23 cellular contexts compared by ENCODE assay signal in genomic region chr16:85631230-85631629, GRCh38. TPM values are rescaled to one million over a fixed set of nuclear protein-coding genes. Genes with fewer than 3 reads are reported as not detected.
DNase-seq lines count a peak whose midpoint lies in the region; ATAC-seq, FAIRE-seq and TF ChIP-seq lines count a peak whose summit lies in the region.
"Had no signal": no experiment of that assay in that cellular context is flagged by ENCODE, and none has a peak within 500 bp of the region (broad histone marks: within the 10 kb centered on the region; RNA-seq: fewer than 3 reads in every experiment).

No MANE protein-coding gene starts in this region.

- H3K9ac ChIP-seq in HepG2 (ENCODE audit: insufficient read depth, low read depth, low read length) (no peak overlapping the region), neuronal stem cell (ENCODE audit: low read depth, low read length, poor library complexity) (peak overlapping the region; percentile 34), SK-N-SH (no peak overlapping the region)

- CTCF ChIA-PET in HepG2 (lab: Yijun Ruan, JAX; ENCODE audit: low intra/inter-chr PET ratio, low total read pairs) (no interaction called here), RWPE1 (lab: Yijun Ruan, JAX) (no interaction called here), SK-N-SH (lab: Yijun Ruan, JAX) (interaction anchor here (0.9 to 10.3 kb wide), 2 partner anchors 16 to 378 kb away, joined by 3 to 106 read pairs; partner anchors contain the start of gene GSE1)

- H4K20me1 ChIP-seq in HepG2 (ENCODE audit: insufficient read depth, low read length) (peaks cover 95% of the 10 kb centered on the region; the same call in 1 of the 2 replicates), SK-N-SH (ENCODE audit: insufficient read depth) (peaks cover 99% of the 10 kb centered on the region)

- H2BK15ac ChIP-seq in neuronal stem cell (ENCODE audit: low read length) = peak overlapping the region; percentile 88

- H4K8ac ChIP-seq in neuronal stem cell (ENCODE audit: low read depth, low read length) = no peak overlapping the region

- H2BK5ac ChIP-seq in neuronal stem cell (ENCODE audit: low read length) = peak overlapping the region; percentile 70

- no peak for TF ChIP-seq POLR2A in HepG2 (IDR thresholded peaks at IDR 0.05; ENCODE audit: insufficient read depth in 1 of 2, low read depth in 2 of 2, low read length in 2 of 2)
- TF ChIP-seq POLR2A in right lobe of liver (IDR thresholded peaks at IDR 0.05) = no peak

- BruUV-seq in HepG2 (replicated peaks; lab: Mats Ljungman, UMichigan) = no TSS peak

- H3K18ac ChIP-seq in neuronal stem cell (ENCODE audit: low read length) = peak overlapping the region; percentile 78

- TF ChIP-seq RAD21 in HepG2 (CRISPR knock-in tag; IDR thresholded peaks at IDR 0.05) (no peak), SK-N-SH (IDR thresholded peaks at IDR 0.05; ENCODE audit: low read length) (no peak)

- ATAC-seq in HepG2 (no peak), right lobe of liver (no peak), foreskin keratinocyte (no peak)
- ATAC-seq: CD8-positive, alpha-beta T cell had no signal

- FAIRE-seq in HepG2 (lab: Jason Lieb, UNC) = no peak
- FAIRE-seq: A549, GM12891, GM18507 had no signal

- in situ Hi-C loops in HepG2 (cut with HindIII; ENCODE audit: extremely low pct_ligation_motif_present, low pct_unique_long_range_greater_than_20kb) = no loop called here

- H3K14ac ChIP-seq in neuronal stem cell (ENCODE audit: low read length) = no peak overlapping the region

- no peak overlapping the region for H2BK120ac ChIP-seq in neuronal stem cell (ENCODE audit: low read depth, low read length)

- H3K79me1 ChIP-seq in neuronal stem cell (ENCODE audit: low read depth, low read length) = peaks cover 8% of the 10 kb centered on the region

- peaks cover 28 to 49% of the 10 kb centered on the region in 2 experiments for H3K36me3 ChIP-seq in HepG2 (replicated peaks in 1 of 2; ENCODE audit: control insufficient read depth in 1 of 2, insufficient read depth in 2 of 2, low read length in 2 of 2)
- H3K36me3 ChIP-seq in right lobe of liver = no peaks in the 10 kb centered on the region
- H3K36me3 ChIP-seq in neuronal stem cell (replicated peaks in 1 of 2; ENCODE audit: control insufficient read depth in 2 of 2, insufficient read depth in 2 of 2, low read length in 2 of 2) = peaks cover 0 to 57% of the 10 kb centered on the region in 2 donors
- peaks cover 0 to 25% of the 10 kb centered on the region in 2 experiments for H3K36me3 ChIP-seq in SK-N-SH (replicated peaks in 1 of 2; ENCODE audit: control insufficient read depth in 1 of 2, insufficient read depth in 2 of 2, low read length in 1 of 2)

- no peak for DNase-seq in HepG2 (ENCODE audit: low spot score)
- no peak for DNase-seq in right lobe of liver
- no peak for DNase-seq in RWPE1 (ENCODE audit: low spot score)
- no peak for DNase-seq in neuronal stem cell (ENCODE audit: low spot score)
- no peak for DNase-seq in foreskin keratinocyte
- no peak for DNase-seq in SK-N-SH
- DNase-seq: 8988T; ACHN; AML-193; BE2C; Caco-2; CD4-positive, CD25-positive, alpha-beta regulatory T cell; CD8-positive, alpha-beta T cell; DMS53; DMS79 treated with DMSO at 0.1 percent for 48 hours; GF-D8; H9; HFFc6 had no signal

- no peak overlapping the region for H3K4ac ChIP-seq in neuronal stem cell (ENCODE audit: low read length)

- H3K79me2 ChIP-seq in HepG2 (ENCODE audit: insufficient read depth, low read length) (peaks cover 86% of the 10 kb centered on the region), SK-N-SH (ENCODE audit: insufficient read depth) (peaks cover 72% of the 10 kb centered on the region)

- H3K27me3 ChIP-seq in HepG2 (ENCODE audit: control insufficient read depth in 1 of 2, insufficient read depth in 2 of 2, low read length in 2 of 2) (no peaks in the 10 kb centered on the region), right lobe of liver (no peaks in the 10 kb centered on the region), neuronal stem cell (ENCODE audit: control insufficient read depth in 3 of 3, insufficient read depth in 3 of 3, low read depth in 1 of 3, low read length in 3 of 3) (no peaks in the 10 kb centered on the region), foreskin keratinocyte (peaks cover 4% of the 10 kb centered on the region), SK-N-SH (ENCODE audit: insufficient read depth) (no peaks in the 10 kb centered on the region)
- H3K27me3 ChIP-seq: BE2C had no signal

- peak overlapping the region; percentile 79 for H2AK5ac ChIP-seq in neuronal stem cell (ENCODE audit: low read depth, low read length)

- TF ChIP-seq CTCF in HepG2 (CRISPR knock-in tag; IDR thresholded peaks at IDR 0.05) = no peak
- no peak for TF ChIP-seq CTCF in right lobe of liver (IDR thresholded peaks at IDR 0.05)
- TF ChIP-seq CTCF in RWPE1 (conservative IDR thresholded peaks at IDR 0.05; ENCODE audit: low read depth) = no peak
- no peak for TF ChIP-seq CTCF in foreskin keratinocyte (conservative IDR thresholded peaks at IDR 0.05)
- no peak for TF ChIP-seq CTCF in SK-N-SH (IDR thresholded peaks at IDR 0.05)

- intact Hi-C loops in HepG2 (cut with micrococcal nuclease; ENCODE audit: unreplicated experiment) = no loop called here
- intact Hi-C loops in right lobe of liver (cut with DNase I) = no loop called here

- TF ChIP-seq EP300 in HepG2 (IDR thresholded peaks at IDR 0.05; ENCODE audit: low read depth in 2 of 2, low read length in 2 of 2) = no peak
- TF ChIP-seq EP300 in HepG2 (CRISPR knock-in tag; IDR thresholded peaks at IDR 0.05; ENCODE audit: borderline replicate concordance) = no peak
- TF ChIP-seq EP300 in SK-N-SH (IDR thresholded peaks at IDR 0.05; ENCODE audit: borderline replicate concordance in 1 of 2, low read depth in 1 of 2, low read length in 1 of 2) = no peak

- H3K23ac ChIP-seq in neuronal stem cell (ENCODE audit: low read depth, low read length, poor library complexity) = no peak overlapping the region

- H3K4me3 ChIP-seq in HepG2 (replicated peaks in 1 of 3; ENCODE audit: insufficient read depth in 1 of 3, low read depth in 2 of 3, low read length in 3 of 3) = no peak overlapping the region
- no peak overlapping the region for H3K4me3 ChIP-seq in right lobe of liver
- no peak overlapping the region for H3K4me3 ChIP-seq in neuronal stem cell (ENCODE audit: low read length in 2 of 2)
- H3K4me3 ChIP-seq in SK-N-SH (ENCODE audit: low read depth in 2 of 2, low read length in 1 of 2) = no peak overlapping the region
- H3K4me3 ChIP-seq: A549, GM23338 had no signal

- no peaks in the 10 kb centered on the region for H3F3A ChIP-seq in SK-N-SH (replicated peaks; ENCODE audit: insufficient read depth)

- POLR2A ChIA-PET in HepG2 (lab: Yijun Ruan, JAX) (no interaction called here), RWPE1 (lab: Yijun Ruan, JAX; ENCODE audit: low non-redundant PET) (no interaction called here), SK-N-SH (lab: Yijun Ruan, JAX) (interaction anchor here (0.7 kb wide), 1 partner anchor 19 kb away, joined by 3 read pairs; no protein-coding TSS in a partner anchor)

- no peak overlapping the region for H2AFZ ChIP-seq in HepG2 (ENCODE audit: low read length)
- H2AFZ ChIP-seq in neuronal stem cell (ENCODE audit: low read length) = no peak overlapping the region
- H2AFZ ChIP-seq in SK-N-SH (ENCODE audit: low read depth) = no peak overlapping the region
- H2AFZ ChIP-seq: GM23338 had no signal

- H3K27ac ChIP-seq in HepG2 (ENCODE audit: extremely low read length, insufficient read depth, low read length) (no peak overlapping the region), right lobe of liver (no peak overlapping the region), RWPE1 (0 out of 2 replicates have a peak overlapping the region, but pooled peaks have one; percentile 3), neuronal stem cell (replicated peaks; ENCODE audit: low read length) (no peak overlapping the region), foreskin keratinocyte (no peak overlapping the region), SK-N-SH (ENCODE audit: low read depth in 2 of 2, low read length in 1 of 2) (peak overlapping the region in 1 of 2 experiments; percentile 58; a peak in 2 of 4 replicates)
- H3K27ac ChIP-seq: A549, C4-2B had no signal

- 96% methylated on average over 5 of the region's 11 CpGs for WGBS in HepG2 (ENCODE audit: low lambda C conversion rate)
- 100% methylated on average over 1 of the region's 11 CpGs for WGBS in right lobe of liver (ENCODE audit: insufficient coverage, low coverage, low lambda C conversion rate, missing lambda C conversion rate)
- WGBS in neuronal stem cell (ENCODE audit: extremely low coverage in 2 of 2, insufficient read length in 2 of 2, insufficient replicate concordance in 1 of 2), 2 donors = no CpG with 5 or more reads among the region's 11 CpGs
- 100% methylated on average over 3 of the region's 11 CpGs for WGBS in SK-N-SH (ENCODE audit: low lambda C conversion rate)

- H3K9me3 ChIP-seq in HepG2 (ENCODE audit: low read length) (peaks cover 12% of the 10 kb centered on the region), right lobe of liver (no peaks in the 10 kb centered on the region), neuronal stem cell (replicated peaks in 1 of 2; ENCODE audit: control insufficient read depth in 2 of 2, insufficient read depth in 1 of 2, low read depth in 1 of 2, low read length in 2 of 2) (peaks cover 3 to 17% of the 10 kb centered on the region in 2 donors), SK-N-SH (no peaks in the 10 kb centered on the region)
- H3K9me3 ChIP-seq: A549, Caco-2 had no signal

- H4K91ac ChIP-seq in neuronal stem cell (ENCODE audit: low read depth, low read length, poor library complexity) = no peak overlapping the region

- H3K4me2 ChIP-seq in HepG2 (ENCODE audit: low read depth, low read length) (no peak overlapping the region), neuronal stem cell (ENCODE audit: insufficient read depth, low read length, poor library complexity, severe bottlenecking) (no peak overlapping the region), SK-N-SH (no peak overlapping the region)
- H3K4me2 ChIP-seq: A549, GM23338 had no signal

- H3K9me2 ChIP-seq in SK-N-SH = no peaks in the 10 kb centered on the region

- H2BK12ac ChIP-seq in neuronal stem cell (ENCODE audit: low read length) = peak overlapping the region; percentile 61

- H3K4me1 ChIP-seq in HepG2 (ENCODE audit: insufficient read depth, low read length) (0 out of 2 replicates have a peak, but pooled peaks cover 5% of the 10 kb centered on the region), right lobe of liver (peaks cover 0 to 18% (median 3%) of the 10 kb centered on the region in 4 donors), neuronal stem cell (ENCODE audit: control insufficient read depth in 2 of 2, insufficient read depth in 1 of 2, low read depth in 1 of 2, low read length in 2 of 2) (peaks cover 17 to 20% of the 10 kb centered on the region in 2 donors), foreskin keratinocyte (no peaks in the 10 kb centered on the region), SK-N-SH (ENCODE audit: control insufficient read depth in 1 of 2, insufficient read depth in 2 of 2, low read depth in 1 of 2, low read length in 1 of 2) (peaks cover under 1 to 82% of the 10 kb centered on the region in 2 experiments; a peak in 3 of 4 replicates)
- H3K4me1 ChIP-seq: A549 had no signal

RNA-seq across cellular contexts. Expression of gene GSE1, which starts 18.1 kb away (rescaled TPM):
- total RNA-seq in HepG2 (2016; rRNA removed; fragmentation: Illumina TruSeq; extraction: Trizol) (16.1 and 19.5 TPM in 2 replicates), right lobe of liver (10 to 100 TPM; 30.0 to 48.0 (median 38.8) TPM), foreskin keratinocyte (5.9 and 8.2 TPM in 2 replicates)
- total RNA-seq in HepG2 (2016; cell fraction: cytosol; rRNA removed; fragmentation: Illumina TruSeq; extraction: Trizol; ENCODE audit: low read depth) = 13.0 and 16.7 TPM in 2 replicates
- 15.4 and 17.4 TPM in 2 replicates for total RNA-seq in HepG2 (2016; cell fraction: insoluble cytoplasmic fraction; rRNA removed; fragmentation: Illumina TruSeq; extraction: Trizol)
- total RNA-seq in HepG2 (2016; cell fraction: membrane; rRNA removed; fragmentation: Illumina TruSeq; extraction: Trizol) = 18.2 and 21.4 TPM in 2 replicates
- 31.6 and 33.0 TPM in 2 replicates for total RNA-seq in HepG2 (2016; cell fraction: nucleus; rRNA removed; fragmentation: Illumina TruSeq; extraction: Trizol)
- polyA plus RNA-seq in HepG2 (2011; rRNA removed) (31.2 and 37.7 TPM in 2 replicates), foreskin keratinocyte (1.9 and 2.1 TPM in 2 replicates), SK-N-SH (2012; rRNA removed) (22.7 and 26.5 TPM in 2 replicates)
- 20.9 and 26.7 TPM in 2 replicates for polyA plus RNA-seq in HepG2 (2011; cell fraction: cytosol; rRNA removed)
- polyA plus RNA-seq in HepG2 (2011; cell fraction: nucleus; rRNA removed) = 132 and 135 TPM in 2 replicates
- polyA plus RNA-seq in HepG2 (2012) = 43.5 and 43.7 TPM in 2 replicates
- 1.4 and 1.7 TPM in 2 replicates for polyA plus RNA-seq in HepG2 (2016; cell fraction: cytosol; fragmentation: Illumina TruSeq; extraction: Trizol; ENCODE audit: low read depth)
- 22.8 and 30.2 TPM in 2 replicates for polyA plus RNA-seq in HepG2 (2016; cell fraction: insoluble cytoplasmic fraction; fragmentation: Illumina TruSeq; extraction: Trizol; ENCODE audit: low read depth)
- 4.4 and 5.4 TPM in 2 replicates for polyA plus RNA-seq in HepG2 (2016; cell fraction: membrane; fragmentation: Illumina TruSeq; extraction: Trizol; ENCODE audit: low read depth)
- 70.9 and 78.3 TPM in 2 replicates for polyA plus RNA-seq in HepG2 (2016; cell fraction: nucleus; fragmentation: Illumina TruSeq; extraction: Trizol; ENCODE audit: insufficient read depth, low read depth)
- 24.8 and 50.4 TPM in 2 replicates for polyA minus RNA-seq in HepG2 (2011; rRNA and poly(A)+ RNA removed; ENCODE audit: low replicate concordance)
- polyA minus RNA-seq in HepG2 (2011; cell fraction: cytosol; rRNA and poly(A)+ RNA removed) = 36.3 and 45.8 TPM in 2 replicates
- polyA minus RNA-seq in HepG2 (2011; cell fraction: nucleus; rRNA and poly(A)+ RNA removed) = 83.8 and 96.8 TPM in 2 replicates
- 5.7 TPM for polyA plus RNA-seq in neuronal stem cell (2013, experiment 1 of 2)
- polyA plus RNA-seq in neuronal stem cell (2013, experiment 2 of 2) = 6.2 TPM
- polyA plus RNA-seq in SK-N-SH (2012; cell fraction: cytosol; rRNA removed) = 18.5 and 22.7 TPM in 2 replicates
- polyA plus RNA-seq in SK-N-SH (2012; cell fraction: nucleus; rRNA removed) = 94.0 and 103 TPM in 2 replicates

RNA-seq across cellular contexts. Expression of gene GINS2, which starts 57.5 kb away (rescaled TPM):
- total RNA-seq in HepG2 (2016; rRNA removed; fragmentation: Illumina TruSeq; extraction: Trizol) = 48.3 and 61.7 TPM in 2 replicates
- total RNA-seq in HepG2 (2016; cell fraction: cytosol; rRNA removed; fragmentation: Illumina TruSeq; extraction: Trizol; ENCODE audit: low read depth) = 23.8 and 27.0 TPM in 2 replicates
- total RNA-seq in HepG2 (2016; cell fraction: insoluble cytoplasmic fraction; rRNA removed; fragmentation: Illumina TruSeq; extraction: Trizol) = 48.0 and 66.5 TPM in 2 replicates
- 37.7 and 42.3 TPM in 2 replicates for total RNA-seq in HepG2 (2016; cell fraction: membrane; rRNA removed; fragmentation: Illumina TruSeq; extraction: Trizol)
- 23.1 and 24.3 TPM in 2 replicates for total RNA-seq in HepG2 (2016; cell fraction: nucleus; rRNA removed; fragmentation: Illumina TruSeq; extraction: Trizol)
- polyA plus RNA-seq in HepG2 (2011; rRNA removed) = 7.7 and 10.6 TPM in 2 replicates
- polyA plus RNA-seq in HepG2 (2011; cell fraction: cytosol; rRNA removed) = 8.9 and 11.0 TPM in 2 replicates
- polyA plus RNA-seq in HepG2 (2011; cell fraction: nucleus; rRNA removed) = 3.9 and 4.5 TPM in 2 replicates
- 5.7 and 16.9 TPM in 2 replicates for polyA plus RNA-seq in HepG2 (2012)
- 28.1 and 34.5 TPM in 2 replicates for polyA plus RNA-seq in HepG2 (2016; cell fraction: cytosol; fragmentation: Illumina TruSeq; extraction: Trizol; ENCODE audit: low read depth)
- 76.0 and 95.5 TPM in 2 replicates for polyA plus RNA-seq in HepG2 (2016; cell fraction: insoluble cytoplasmic fraction; fragmentation: Illumina TruSeq; extraction: Trizol; ENCODE audit: low read depth)
- polyA plus RNA-seq in HepG2 (2016; cell fraction: membrane; fragmentation: Illumina TruSeq; extraction: Trizol; ENCODE audit: low read depth) = 36.4 and 39.0 TPM in 2 replicates
- polyA plus RNA-seq in HepG2 (2016; cell fraction: nucleus; fragmentation: Illumina TruSeq; extraction: Trizol; ENCODE audit: insufficient read depth, low read depth) = 38.9 and 39.5 TPM in 2 replicates
- polyA minus RNA-seq in HepG2 (2011; rRNA and poly(A)+ RNA removed; ENCODE audit: low replicate concordance) = 7.2 and 33.6 TPM in 2 replicates
- 3.9 and 4.1 TPM in 2 replicates for polyA minus RNA-seq in HepG2 (2011; cell fraction: cytosol; rRNA and poly(A)+ RNA removed)
- polyA minus RNA-seq in HepG2 (2011; cell fraction: nucleus; rRNA and poly(A)+ RNA removed) = 4.7 and 6.2 TPM in 2 replicates
- 1 to 10 TPM in 4 of 6 experiments, under 1 TPM in 2; 0.49 to 4.7 (median 1.3) TPM for total RNA-seq in right lobe of liver
- polyA plus RNA-seq in neuronal stem cell (2013, experiment 1 of 2) = 32.2 TPM
- polyA plus RNA-seq in neuronal stem cell (2013, experiment 2 of 2) = 33.2 TPM
- total RNA-seq in foreskin keratinocyte = 27.1 and 28.4 TPM in 2 replicates
- polyA plus RNA-seq in foreskin keratinocyte = 37.7 and 37.8 TPM in 2 replicates
- polyA plus RNA-seq in SK-N-SH (2012; rRNA removed) = 8.4 and 9.0 TPM in 2 replicates
- 9.0 and 9.3 TPM in 2 replicates for polyA plus RNA-seq in SK-N-SH (2012; cell fraction: cytosol; rRNA removed)
- 3.7 and 4.5 TPM in 2 replicates for polyA plus RNA-seq in SK-N-SH (2012; cell fraction: nucleus; rRNA removed)
